In genomic region chr13:98575876-98576214, GRCh38 we compare ENCODE assay signal across 8 cellular contexts. TPM values are rescaled to one million over a fixed set of nuclear protein-coding genes. Genes with fewer than 3 reads are reported as not detected.
DNase-seq lines count a peak whose midpoint lies in the region; ATAC-seq and TF ChIP-seq lines count a peak whose summit lies in the region.

No MANE protein-coding gene starts in this region.

- no peak for TF ChIP-seq EP300 in gastroesophageal sphincter (IDR thresholded peaks at IDR 0.05)

- H3K27ac ChIP-seq in WERI-Rb-1 (peak overlapping the region; percentile 92), gastroesophageal sphincter (peak overlapping the region; percentile 97 to 100 (median 98)), skin epidermis (peak overlapping the region; percentile 89 to 100 (median 98))

- no peaks in the 10 kb centered on the region for H3K27me3 ChIP-seq in HAP-1 (ENCODE audit: low read depth)
- no peaks in the 10 kb centered on the region for H3K27me3 ChIP-seq in WERI-Rb-1 (ENCODE audit: insufficient read depth, low read depth, severe bottlenecking)
- no peaks in the 10 kb centered on the region for H3K27me3 ChIP-seq in gastroesophageal sphincter

- ATAC-seq in gastroesophageal sphincter: no peak
- ATAC-seq in GM19395 (IDR thresholded peaks at IDR 0.05; ENCODE audit: unreplicated experiment): no peak

- H3K9me3 ChIP-seq in HAP-1: no peaks in the 10 kb centered on the region
- H3K9me3 ChIP-seq in WERI-Rb-1 (ENCODE audit: severe bottlenecking): no peaks in the 10 kb centered on the region
- no peaks in the 10 kb centered on the region for H3K9me3 ChIP-seq in gastroesophageal sphincter

- TF ChIP-seq CTCF in WERI-Rb-1 (IDR thresholded peaks at IDR 0.05; ENCODE audit: low read depth, low read length) (no peak), gastroesophageal sphincter (IDR thresholded peaks at IDR 0.05) (no peak)

- peaks cover 7% of the 10 kb centered on the region for H3K36me3 ChIP-seq in HAP-1 (replicated peaks)
- H3K36me3 ChIP-seq in WERI-Rb-1: peaks cover 18% of the 10 kb centered on the region
- H3K36me3 ChIP-seq in gastroesophageal sphincter: no peaks in the 10 kb centered on the region

- DNase-seq in HAP-1 (ENCODE audit: low spot score in 2 of 2) (no peak), WERI-Rb-1 (no peak), midbrain (lab: John Stamatoyannopoulos, UW) (no peak), COLO829 (ENCODE audit: low spot score) (no peak), cerebellar nuclear complex (lab: John Stamatoyannopoulos, UW) (no peak)

- 0% methylated on average over 5 of the region's 17 CpGs for WGBS in gastroesophageal sphincter (ENCODE audit: low coverage in 1 of 2), 2 donors

- no peak for TF ChIP-seq POLR2A in gastroesophageal sphincter (IDR thresholded peaks at IDR 0.05)

- H3K4me3 ChIP-seq in HAP-1 (peak overlapping the region; percentile 65), WERI-Rb-1 (ENCODE audit: low read depth, low read length) (peak overlapping the region; percentile 89), gastroesophageal sphincter (peak overlapping the region; percentile 94 to 99), skin epidermis (peak overlapping the region; percentile 69 to 98 (median 92))

- in situ Hi-C loops in HAP-1 (cut with MboI; ENCODE audit: low sequenced_read_pairs): no loop called here

- H3K4me1 ChIP-seq in HAP-1: peaks cover 27% of the 10 kb centered on the region
- peaks cover 0 to 62% (median 31%) of the 10 kb centered on the region in 3 donors for H3K4me1 ChIP-seq in gastroesophageal sphincter

RNA-seq across cellular contexts. Expression of gene STK24, which starts 1.1 kb away (rescaled TPM):
- 100 to 1,000 TPM in 2 of 4 donors, 10 to 100 TPM in 2; 60.2 to 157 (median 102) TPM for total RNA-seq in gastroesophageal sphincter
